Comparison of ENCODE assay signal across 8 cellular contexts in genomic region chr19:45403781-45404556, GRCh38. TPM values are rescaled to one million over a fixed set of nuclear protein-coding genes. Genes with fewer than 3 reads are reported as not detected.
DNase-seq lines count a peak whose midpoint lies in the region; ATAC-seq and TF ChIP-seq lines count a peak whose summit lies in the region.

No MANE protein-coding gene starts in this region.

- TF ChIP-seq CTCF in glutamatergic neuron (IDR thresholded peaks at IDR 0.05; ENCODE audit: partially characterized antibody, unreplicated experiment) (peak; percentile 31), sigmoid colon (IDR thresholded peaks at IDR 0.05) (peak in 1 of 4 experiments; percentile 22)

- ATAC-seq in activated T-helper 17 cell treated with anti-CD3 and anti-CD28 coated beads, Interleukin-2, amount 50 U/mL, for 72 hours (replicated peaks): no peak

- H3K27me3 ChIP-seq in sigmoid colon: peaks cover 6 to 18% (median 9%) of the 10 kb centered on the region in 3 donors

- H3K36me3 ChIP-seq in sigmoid colon: peaks cover 0 to 4% (median 0%) of the 10 kb centered on the region in 4 donors

- H3K4me3 Mint-ChIP-seq in activated T-helper 17 cell treated with anti-CD3 and anti-CD28 coated beads, Interleukin-2, amount 50 U/mL, for 72 hours: peak overlapping the region; percentile 91
- peak overlapping the region; percentile 95 for H3K4me3 Mint-ChIP-seq in glutamatergic neuron (ENCODE audit: unreplicated experiment)

- TF ChIP-seq EP300 in sigmoid colon (IDR thresholded peaks at IDR 0.05): no peak

- DNase-seq in SIG-M5 treated with dmso at 0.1 percent for 504 hours (lab: John Stamatoyannopoulos, UW; ENCODE audit: unreplicated experiment): peak; percentile 40
- DNase-seq in SIG-M5 (lab: John Stamatoyannopoulos, UW): no peak
- DNase-seq in NOMO-1 (lab: John Stamatoyannopoulos, UW; ENCODE audit: unreplicated experiment in 2 of 2): peak; percentile 74 to 78
- peak; percentile 60 for DNase-seq in glutamatergic neuron
- DNase-seq in sigmoid colon: peak; percentile 73
- no peak for DNase-seq in occipital lobe (lab: John Stamatoyannopoulos, UW)
- DNase-seq in GF-D8 (lab: John Stamatoyannopoulos, UW): no peak

- no peaks in the 10 kb centered on the region for H3K9me3 ChIP-seq in sigmoid colon

- no peak overlapping the region for H3K27ac Mint-ChIP-seq in activated T-helper 17 cell treated with anti-CD3 and anti-CD28 coated beads, Interleukin-2, amount 50 U/mL, for 72 hours
- H3K27ac Mint-ChIP-seq in glutamatergic neuron (ENCODE audit: unreplicated experiment): no peak overlapping the region

- no peaks in the 10 kb centered on the region for H3K9me3 Mint-ChIP-seq in activated T-helper 17 cell treated with anti-CD3 and anti-CD28 coated beads, Interleukin-2, amount 50 U/mL, for 72 hours
- H3K9me3 Mint-ChIP-seq in glutamatergic neuron (ENCODE audit: unreplicated experiment): no peaks in the 10 kb centered on the region

- TF ChIP-seq POLR2A in sigmoid colon (IDR thresholded peaks at IDR 0.05): no peak

- intact Hi-C loops in sigmoid colon (cut with DNase I): no loop called here

- peaks cover 21% of the 10 kb centered on the region for H3K27me3 Mint-ChIP-seq in activated T-helper 17 cell treated with anti-CD3 and anti-CD28 coated beads, Interleukin-2, amount 50 U/mL, for 72 hours
- peaks cover 5% of the 10 kb centered on the region for H3K27me3 Mint-ChIP-seq in glutamatergic neuron (ENCODE audit: unreplicated experiment)

- peaks cover 44% of the 10 kb centered on the region for H3K36me3 Mint-ChIP-seq in activated T-helper 17 cell treated with anti-CD3 and anti-CD28 coated beads, Interleukin-2, amount 50 U/mL, for 72 hours (ENCODE audit: low read depth)
- no peaks in the 10 kb centered on the region for H3K36me3 Mint-ChIP-seq in glutamatergic neuron (ENCODE audit: unreplicated experiment)

- H3K4me1 ChIP-seq in sigmoid colon: peaks cover 2 to 39% (median 27%) of the 10 kb centered on the region in 4 donors

- H3K4me1 Mint-ChIP-seq in activated T-helper 17 cell treated with anti-CD3 and anti-CD28 coated beads, Interleukin-2, amount 50 U/mL, for 72 hours: peaks cover 20% of the 10 kb centered on the region
- peaks cover 6% of the 10 kb centered on the region for H3K4me1 Mint-ChIP-seq in glutamatergic neuron (ENCODE audit: low read depth, unreplicated experiment)

- WGBS in sigmoid colon, 2 donors: 22 to 25% methylated on average over 25 of the region's 25 CpGs

- peak overlapping the region in 3 of 4 donors; percentile 85 to 95 (median 92) for H3K27ac ChIP-seq in sigmoid colon

- H3K4me3 ChIP-seq in sigmoid colon: peak overlapping the region in 3 of 4 donors; percentile 63 to 67 (median 63)

RNA-seq across cellular contexts. Expression of gene PPP1R13L, which starts 0.9 kb away (rescaled TPM):
- total RNA-seq in activated T-helper 17 cell treated with anti-CD3 and anti-CD28 coated beads, Interleukin-2, amount 50 U/mL, for 72 hours: 10 to 100 TPM; 21.0 to 66.8 TPM
- total RNA-seq in glutamatergic neuron (ENCODE audit: unreplicated experiment) (0.93 TPM), sigmoid colon (1 to 10 TPM; 5.8 to 9.4 (median 7.7) TPM), occipital lobe (not detected)
- 10 to 100 TPM; 15.6 to 34.0 (median 18.0) TPM for polyA plus RNA-seq in sigmoid colon

RNA-seq across cellular contexts. Expression of gene POLR1G, which starts 2.5 kb away (rescaled TPM):
- total RNA-seq in activated T-helper 17 cell treated with anti-CD3 and anti-CD28 coated beads, Interleukin-2, amount 50 U/mL, for 72 hours: 10 to 100 TPM; 11.2 to 23.6 TPM
- total RNA-seq in glutamatergic neuron (ENCODE audit: unreplicated experiment) (4.3 TPM), sigmoid colon (1 to 10 TPM; 1.6 to 4.2 (median 3.8) TPM), occipital lobe (5.3 TPM)
- 1 to 10 TPM; 1.2 to 5.6 (median 2.3) TPM for polyA plus RNA-seq in sigmoid colon

RNA-seq across cellular contexts. Expression of gene ERCC1, which starts 19.7 kb away (rescaled TPM):
- 10 to 100 TPM; 27.6 to 33.2 TPM for total RNA-seq in activated T-helper 17 cell treated with anti-CD3 and anti-CD28 coated beads, Interleukin-2, amount 50 U/mL, for 72 hours
- 65.7 TPM for total RNA-seq in glutamatergic neuron (ENCODE audit: unreplicated experiment)
- total RNA-seq in sigmoid colon: 10 to 100 TPM; 41.8 to 67.0 (median 64.4) TPM
- polyA plus RNA-seq in sigmoid colon: 10 to 100 TPM; 27.3 to 31.8 (median 30.1) TPM
- total RNA-seq in occipital lobe: 51.2 TPM

RNA-seq across cellular contexts. Expression of gene ERCC2, which starts 33.6 kb away (rescaled TPM):
- 10 to 100 TPM; 15.9 to 31.6 TPM for total RNA-seq in activated T-helper 17 cell treated with anti-CD3 and anti-CD28 coated beads, Interleukin-2, amount 50 U/mL, for 72 hours
- 52.9 TPM for total RNA-seq in glutamatergic neuron (ENCODE audit: unreplicated experiment)
- total RNA-seq in sigmoid colon: 10 to 100 TPM in 1 of 4 donors, 1 to 10 TPM in 3; 4.6 to 12.8 (median 9.8) TPM
- 10 to 100 TPM in 1 of 3 donors, 1 to 10 TPM in 2; 4.2 to 12.9 (median 9.0) TPM for polyA plus RNA-seq in sigmoid colon
- total RNA-seq in occipital lobe: 10.9 TPM

Comparison
In these comparisons a context has a peak if more than half of its experiments do, and no peak if none do; other contexts are left out.
1. DNase-seq: peak in SIG-M5 treated with dmso at 0.1 percent for 504 hours (single experiment), NOMO-1 (2 of 2), glutamatergic neuron (single experiment) and sigmoid colon (single experiment); none in SIG-M5 (single experiment), occipital lobe (single experiment) and GF-D8 (single experiment).